In genomic region chr18:56650944-56651770, GRCh38 we compare ENCODE assay signal across 1 cellular context.
A peak's percentile ranks its signal among the peaks of the same experiment; 100 is the strongest.
TF ChIP-seq lines count a peak whose summit lies in the region.

TSS of gene WDR7 (plus strand) at chr18:56651359. CDS start at chr18:56672516, 21,157 bp downstream.

TF ChIP-seq in K562, 482 proteins besides CTCF, POLR2A, EP300 and RAD21 (continued from another document and continues in another):
- peak; percentile 69 for TF ChIP-seq IRF9 (tag; IDR thresholded peaks at IDR 0.05)
- 0 out of 2 replicates have a peak, but pooled peaks have one; percentile 34 for TF ChIP-seq ZNF407 (IDR thresholded peaks at IDR 0.05; ENCODE audit: low read depth)
- TF ChIP-seq ZBTB40 (IDR thresholded peaks at IDR 0.05), result peak; percentile 49; the same call in 1 of the 2 replicates
- no peak for TF ChIP-seq ZBTB40 (CRISPR knock-in tag; IDR thresholded peaks at IDR 0.05)
- peak in 1 of 2 experiments; percentile 32 for TF ChIP-seq AFF1 (IDR thresholded peaks at IDR 0.05; ENCODE audit: low read depth in 1 of 2, partially characterized antibody in 2 of 2)
- peak; percentile 85 for TF ChIP-seq POLR2G (IDR thresholded peaks at IDR 0.05; ENCODE audit: low read depth, low read length)
- no peak for TF ChIP-seq YBX1 (IDR thresholded peaks at IDR 0.05)
- peak; percentile 18 for TF ChIP-seq TAF1 (IDR thresholded peaks at IDR 0.05; ENCODE audit: control insufficient read depth, extremely low read depth, insufficient read depth, low read length, severe bottlenecking)
- TF ChIP-seq CXXC5 (CRISPR knock-in tag; IDR thresholded peaks at IDR 0.05), result peak; percentile 94
- no peak for TF ChIP-seq ZNF274 (IDR thresholded peaks at IDR 0.05; ENCODE audit: borderline replicate concordance, low read depth, low read length)
- no peak for TF ChIP-seq GATAD2B (IDR thresholded peaks at IDR 0.05; ENCODE audit: borderline replicate concordance)
- no peak for TF ChIP-seq U2AF2 (optimal IDR thresholded peaks at IDR 0.05; ENCODE audit: low read depth, low read length)
- no peak for TF ChIP-seq ID3 (CRISPR knock-in tag; IDR thresholded peaks at IDR 0.05)
- TF ChIP-seq ID3 (tag; IDR thresholded peaks at IDR 0.05), result 0 out of 2 replicates have a peak, but pooled peaks have one; percentile 41
- TF ChIP-seq SNIP1 (IDR thresholded peaks at IDR 0.05; ENCODE audit: low read depth), result peak; percentile 88
- TF ChIP-seq RFX1 (IDR thresholded peaks at IDR 0.05), result peak; percentile 84
- 0 out of 2 replicates have a peak, but pooled peaks have one; percentile 48 for TF ChIP-seq RREB1 (CRISPR knock-in tag; IDR thresholded peaks at IDR 0.05)
- TF ChIP-seq ZNF316 (IDR thresholded peaks at IDR 0.05), result 0 out of 2 replicates have a peak, but pooled peaks have one; percentile 18
- TF ChIP-seq NFIX (CRISPR knock-in tag; IDR thresholded peaks at IDR 0.05; ENCODE audit: low read depth), result no peak
- TF ChIP-seq NFRKB (IDR thresholded peaks at IDR 0.05; ENCODE audit: low read depth), result 0 out of 2 replicates have a peak, but pooled peaks have one; percentile 33
- peak; percentile 63 for TF ChIP-seq EP400 (IDR thresholded peaks at IDR 0.05)
